21 cellular contexts compared by ENCODE assay signal in genomic region chr15:27820722-27821121, GRCh38.
DNase-seq lines count a peak whose midpoint lies in the region; ATAC-seq, FAIRE-seq and TF ChIP-seq lines count a peak whose summit lies in the region.
"Had no signal": no experiment of that assay in that cellular context is flagged by ENCODE, and none has a peak within 500 bp of the region (broad histone marks: within the 10 kb centered on the region; RNA-seq: fewer than 3 reads in every experiment).

No MANE protein-coding gene starts in this region.

- intact Hi-C loops in esophagus muscularis mucosa (cut with DNase I): no loop called here

- H3K4me1 ChIP-seq in astrocyte (ENCODE audit: insufficient read depth, low read length) (peaks cover 7% of the 10 kb centered on the region), esophagus muscularis mucosa (no peaks in the 10 kb centered on the region)
- H3K4me1 ChIP-seq: Caco-2, HAP-1 had no signal

- no peak overlapping the region for H3K4me3 Mint-ChIP-seq in astrocyte (ENCODE audit: unreplicated experiment)
- H3K4me3 Mint-ChIP-seq: CD4-positive, CD25-positive, alpha-beta regulatory T cell; CD8-positive, alpha-beta T cell; HFFc6 had no signal

- no peaks in the 10 kb centered on the region for H3K79me2 ChIP-seq in astrocyte (ENCODE audit: insufficient read depth, low read length)

- H2AFZ ChIP-seq in astrocyte (ENCODE audit: low read depth, low read length): no peak overlapping the region

- H3K4me3 ChIP-seq in astrocyte (ENCODE audit: insufficient read depth, low read depth, low read length) (no peak overlapping the region), esophagus muscularis mucosa (no peak overlapping the region)
- H3K4me3 ChIP-seq: HAP-1 had no signal

- no peaks in the 10 kb centered on the region for H3K27me3 ChIP-seq in astrocyte (ENCODE audit: insufficient read depth, low read length)
- H3K27me3 ChIP-seq in esophagus muscularis mucosa: no peaks in the 10 kb centered on the region

- no peak for ATAC-seq in HG03469 (IDR thresholded peaks at IDR 0.05; ENCODE audit: unreplicated experiment)
- no peak for ATAC-seq in HG02588 (IDR thresholded peaks at IDR 0.05; ENCODE audit: unreplicated experiment)
- ATAC-seq: CD8-positive, alpha-beta T cell had no signal

- H3K36me3 ChIP-seq in astrocyte (ENCODE audit: insufficient read depth, low read length): no peaks in the 10 kb centered on the region
- H3K36me3 ChIP-seq in esophagus muscularis mucosa: no peaks in the 10 kb centered on the region
- H3K36me3 ChIP-seq: HAP-1 had no signal

- H3K27ac ChIP-seq in astrocyte (ENCODE audit: low read depth, low read length) (no peak overlapping the region), esophagus muscularis mucosa (replicated peaks in 1 of 4) (no peak overlapping the region)
- H3K27ac ChIP-seq: C4-2B had no signal

- peaks cover 11% of the 10 kb centered on the region for H3K4me1 Mint-ChIP-seq in astrocyte (ENCODE audit: low read depth, unreplicated experiment)
- H3K4me1 Mint-ChIP-seq: CD4-positive, CD25-positive, alpha-beta regulatory T cell had no signal

- FAIRE-seq in astrocyte (lab: Jason Lieb, UNC): no peak
- FAIRE-seq in urothelium cell line (lab: Jason Lieb, UNC): peak; percentile 52
- FAIRE-seq: G401.6, GM12892, H54 had no signal

- no peak for TF ChIP-seq POLR2A in esophagus muscularis mucosa (IDR thresholded peaks at IDR 0.05; ENCODE audit: low read depth)

- H4K20me1 ChIP-seq in astrocyte (ENCODE audit: insufficient read depth, low read length): no peaks in the 10 kb centered on the region

- no peak overlapping the region for H3K27ac Mint-ChIP-seq in astrocyte (ENCODE audit: unreplicated experiment)
- H3K27ac Mint-ChIP-seq: CD4-positive, CD25-positive, alpha-beta regulatory T cell; CD8-positive, alpha-beta T cell; HFFc6 had no signal

- TF ChIP-seq EP300 in esophagus muscularis mucosa (IDR thresholded peaks at IDR 0.05): no peak

- TF ChIP-seq CTCF in astrocyte (IDR thresholded peaks at IDR 0.05; ENCODE audit: insufficient read depth, low read depth, low read length) (no peak), esophagus muscularis mucosa (IDR thresholded peaks at IDR 0.05) (no peak)

- no peak overlapping the region for H3K9ac ChIP-seq in astrocyte (ENCODE audit: low read length)

- 88% methylated on average over 4 of the region's 4 CpGs for WGBS in esophagus muscularis mucosa

- H3K9me3 Mint-ChIP-seq in astrocyte (ENCODE audit: unreplicated experiment): peaks cover 2% of the 10 kb centered on the region

- peak; percentile 3 for DNase-seq in NCI-H2029 (lab: John Stamatoyannopoulos, UW)
- no peak for DNase-seq in NCI-H2029 treated with DMSO at 0.1 percent for 48 hours (lab: John Stamatoyannopoulos, UW)
- DNase-seq in astrocyte (ENCODE audit: low read depth): no peak
- DNase-seq in esophagus muscularis mucosa (ENCODE audit: extremely low spot score): peak; percentile 70
- DNase-seq in urothelium cell line (ENCODE audit: low spot score): no peak
- DNase-seq in kidney tubule cell (ENCODE audit: low spot score): no peak
- DNase-seq: 8988T; Caco-2; CD4-positive, CD25-positive, alpha-beta regulatory T cell; CD8-positive, alpha-beta T cell; DMS 273 treated with DMSO at 0.1 percent for 48 hours; DND-41; GOT3; HFFc6 had no signal

- H3K36me3 Mint-ChIP-seq in astrocyte (ENCODE audit: low read depth, unreplicated experiment): peaks cover 2% of the 10 kb centered on the region
- H3K36me3 Mint-ChIP-seq: CD4-positive, CD25-positive, alpha-beta regulatory T cell; CD8-positive, alpha-beta T cell had no signal

- no peaks in the 10 kb centered on the region for H3K27me3 Mint-ChIP-seq in astrocyte (ENCODE audit: low read depth, unreplicated experiment)
- H3K27me3 Mint-ChIP-seq: CD4-positive, CD25-positive, alpha-beta regulatory T cell had no signal

- H3K9me3 ChIP-seq in astrocyte (ENCODE audit: insufficient read depth, low read depth, low read length): no peaks in the 10 kb centered on the region
- H3K9me3 ChIP-seq in esophagus muscularis mucosa: peaks cover 0 to 9% (median 0%) of the 10 kb centered on the region in 4 donors
- H3K9me3 ChIP-seq: HAP-1 had no signal

- peak overlapping the region; percentile 36 for H3K4me2 ChIP-seq in astrocyte (ENCODE audit: low read length)

Comparison
In these comparisons a context has a peak if more than half of its experiments do, and no peak if none do; other contexts are left out.
1. DNase-seq: peak in NCI-H2029 (single experiment) and esophagus muscularis mucosa (single experiment); none in NCI-H2029 treated with DMSO at 0.1 percent for 48 hours (single experiment), astrocyte (single experiment), urothelium cell line (single experiment) and kidney tubule cell (single experiment).